14 cellular contexts compared by ENCODE assay signal in the genomic region with DNA sequence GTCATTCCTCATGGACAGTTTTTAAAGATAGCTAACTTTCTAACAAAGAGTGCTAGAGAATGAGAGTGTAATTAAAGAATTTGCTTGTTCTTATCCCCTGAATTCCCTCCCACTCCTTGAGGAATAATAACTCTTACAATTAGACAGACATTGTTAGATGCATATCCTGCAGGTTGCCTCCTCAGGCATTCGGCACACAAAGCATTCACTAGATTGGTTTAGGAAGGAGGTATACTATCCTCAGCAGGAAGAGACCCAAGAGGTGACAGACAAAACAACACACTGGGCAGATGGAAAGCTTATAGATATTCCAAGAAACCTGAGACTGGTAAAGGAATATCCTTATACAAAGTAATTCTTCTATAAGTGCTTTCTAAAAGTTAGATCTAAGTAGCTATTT.
DNase-seq lines count a peak whose midpoint lies in the region; ATAC-seq and TF ChIP-seq lines count a peak whose summit lies in the region.
"Had no signal": no experiment of that assay in that cellular context is flagged by ENCODE, and none has a peak within 500 bp of the region (broad histone marks: within the 10 kb centered on the region; RNA-seq: fewer than 3 reads in every experiment).

No MANE protein-coding gene starts in this region.

- H3K4me3 ChIP-seq in A673 (ENCODE audit: low read depth, low read length, poor library complexity, severe bottlenecking) (no peak overlapping the region), H7 (ENCODE audit: insufficient read depth, low read depth, low read length) (no peak overlapping the region), neural progenitor cell (no peak overlapping the region), left lung (no peak overlapping the region)

- TF ChIP-seq CTCF in A673 (conservative IDR thresholded peaks at IDR 0.05; ENCODE audit: low read depth, low read length) (no peak), endothelial cell (IDR thresholded peaks at IDR 0.05; ENCODE audit: unreplicated experiment) (no peak), neural progenitor cell (IDR thresholded peaks at IDR 0.05) (no peak), left lung (IDR thresholded peaks at IDR 0.05) (no peak)

- no peaks in the 10 kb centered on the region for H3K36me3 ChIP-seq in A673 (ENCODE audit: insufficient read depth, low read length, poor library complexity, severe bottlenecking)
- H3K36me3 ChIP-seq in H7 (replicated peaks; ENCODE audit: control insufficient read depth, insufficient read depth, low read length): no peaks in the 10 kb centered on the region; the same call in 1 of the 2 replicates
- no peaks in the 10 kb centered on the region for H3K36me3 ChIP-seq in neural progenitor cell
- peaks cover 0 to 51% of the 10 kb centered on the region in 2 donors for H3K36me3 ChIP-seq in left lung

- ATAC-seq in HG03521 (IDR thresholded peaks at IDR 0.05; ENCODE audit: unreplicated experiment) (no peak), left lung (no peak)

- H3K4me2 ChIP-seq in neural progenitor cell: peak overlapping the region; percentile 40

- no peaks in the 10 kb centered on the region for H3K9me3 Mint-ChIP-seq in endothelial cell (ENCODE audit: unreplicated experiment)
- H3K9me3 Mint-ChIP-seq in neural progenitor cell: no peaks in the 10 kb centered on the region
- H3K9me3 Mint-ChIP-seq: CD4-positive, alpha-beta T cell had no signal

- H3K27me3 ChIP-seq in A673 (replicated peaks; ENCODE audit: insufficient read depth, low read depth, low read length, poor library complexity): no peaks in the 10 kb centered on the region
- no peaks in the 10 kb centered on the region for H3K27me3 ChIP-seq in H7 (ENCODE audit: control insufficient read depth, insufficient read depth, low read length)
- H3K27me3 ChIP-seq in neural progenitor cell: no peaks in the 10 kb centered on the region
- no peaks in the 10 kb centered on the region for H3K27me3 ChIP-seq in left lung

- no peaks in the 10 kb centered on the region for H4K20me1 ChIP-seq in neural progenitor cell (ENCODE audit: low read depth)

- CTCF ChIA-PET in A673 (lab: Charles Lee): no interaction called here

- BruUV-seq in A673 (replicated peaks; lab: Mats Ljungman, UMichigan): no TSS peak

- H3K36me3 Mint-ChIP-seq in endothelial cell (ENCODE audit: low read depth, unreplicated experiment) (peaks cover 14% of the 10 kb centered on the region), neural progenitor cell (peaks cover 3% of the 10 kb centered on the region)

- H3K4me1 ChIP-seq in A673 (ENCODE audit: insufficient read depth, low read length, poor library complexity, severe bottlenecking) (no peaks in the 10 kb centered on the region), neural progenitor cell (peaks cover 27% of the 10 kb centered on the region), left lung (no peaks in the 10 kb centered on the region)

- no peak overlapping the region for H3K4me3 Mint-ChIP-seq in endothelial cell (ENCODE audit: unreplicated experiment)
- H3K4me3 Mint-ChIP-seq in neural progenitor cell: no peak overlapping the region
- H3K4me3 Mint-ChIP-seq: B cell; CD4-positive, alpha-beta T cell; HFFc6 had no signal

- H3K27ac ChIP-seq in A673 (ENCODE audit: low read depth, low read length, poor library complexity, severe bottlenecking) (no peak overlapping the region), neural progenitor cell (no peak overlapping the region), left lung (no peak overlapping the region)

- H3K27me3 Mint-ChIP-seq in endothelial cell (ENCODE audit: unreplicated experiment): peaks cover 10% of the 10 kb centered on the region
- no peaks in the 10 kb centered on the region for H3K27me3 Mint-ChIP-seq in neural progenitor cell (ENCODE audit: insufficient read depth, low read depth)
- H3K27me3 Mint-ChIP-seq: B cell; CD4-positive, alpha-beta T cell had no signal

- POLR2A ChIA-PET in A673 (lab: Charles Lee; ENCODE audit: low non-redundant PET): no interaction called here

- H3K27ac Mint-ChIP-seq in endothelial cell (ENCODE audit: unreplicated experiment) (peak overlapping the region; percentile 73), neural progenitor cell (no peak overlapping the region)
- H3K27ac Mint-ChIP-seq: B cell; CD4-positive, alpha-beta T cell; HFFc6 had no signal

- peaks cover 65% of the 10 kb centered on the region for H3K4me1 Mint-ChIP-seq in endothelial cell (ENCODE audit: unreplicated experiment)
- peaks cover 7% of the 10 kb centered on the region for H3K4me1 Mint-ChIP-seq in neural progenitor cell
- H3K4me1 Mint-ChIP-seq: B cell had no signal

- no peaks in the 10 kb centered on the region for H3K79me2 ChIP-seq in neural progenitor cell (ENCODE audit: low read depth)

- H3K9me3 ChIP-seq in A673 (ENCODE audit: low read depth, low read length, poor library complexity, severe bottlenecking) (no peaks in the 10 kb centered on the region), neural progenitor cell (ENCODE audit: low read depth) (no peaks in the 10 kb centered on the region), left lung (no peaks in the 10 kb centered on the region)

- no peak overlapping the region for H2AFZ ChIP-seq in neural progenitor cell (replicated peaks)

- intact Hi-C loops in A673 (cut with micrococcal nuclease; ENCODE audit: unreplicated experiment) (no loop called here), left lung (cut with DNase I) (no loop called here)

- H3F3A ChIP-seq in neural progenitor cell (ENCODE audit: low read depth): no peaks in the 10 kb centered on the region

- DNase-seq in A673 (ENCODE audit: low spot score): peak; percentile 55
- DNase-seq in H7: peak; percentile 2
- no peak for DNase-seq in endothelial cell (ENCODE audit: low spot score)
- peak; percentile 42 for DNase-seq in neural progenitor cell (ENCODE audit: low spot score)
- DNase-seq in NCI-H774 (lab: John Stamatoyannopoulos, UW): no peak
- no peak for DNase-seq in left lung
- DNase-seq: C1 segment of cervical spinal cord; Calu3; CD4-positive, alpha-beta T cell; DMS79; HCEC 1CT; HFFc6 had no signal

- no peak overlapping the region for H3K9ac ChIP-seq in neural progenitor cell

Comparison
In these comparisons a context has a peak if more than half of its experiments do, and no peak if none do; other contexts are left out.
1. DNase-seq: peak in A673 (single experiment), H7 (single experiment) and neural progenitor cell (single experiment); none in endothelial cell (single experiment), NCI-H774 (single experiment) and left lung (0 of 2).